14 cellular contexts compared by ENCODE assay signal in the genomic region with DNA sequence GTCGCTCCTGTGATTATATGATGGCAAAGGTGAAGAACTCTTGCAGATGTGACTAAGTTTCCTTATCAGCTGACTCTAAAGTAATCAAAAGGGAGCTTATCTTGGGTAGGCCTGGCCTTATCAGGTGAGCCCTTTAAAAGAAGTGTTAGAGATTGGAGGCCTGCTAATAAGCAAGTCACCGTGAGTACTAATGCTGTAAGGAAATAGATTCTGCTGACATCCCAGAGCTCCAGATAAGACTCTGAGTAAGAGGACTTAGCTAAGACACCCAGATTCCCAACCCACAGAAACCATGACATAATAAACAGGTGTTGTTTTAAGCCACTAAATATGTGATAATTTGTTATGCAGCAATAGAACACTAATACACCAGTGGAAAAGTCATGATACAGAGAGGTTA.
"Had no signal": no experiment of that assay in that cellular context is flagged by ENCODE, and none has a peak within 500 bp of the region (broad histone marks: within the 10 kb centered on the region; RNA-seq: fewer than 3 reads in every experiment).

No MANE protein-coding gene starts in this region.

- H3K36me3 ChIP-seq: left lung, pancreas, right lobe of liver, spleen, tibial nerve had no signal

- H3K4me1 ChIP-seq: pancreas had no signal

- DNase-seq: activated CD4-positive, alpha-beta T cell treated with anti-CD3 and anti-CD28 coated beads for 36 hours; activated CD4-positive, alpha-beta T cell treated with anti-CD3 and anti-CD28 coated beads, Interleukin-2, amount 50 U/mL, for 48 hours; activated gamma-delta T cell; effector memory CD4-positive, alpha-beta T cell; left lung; mucosa of descending colon; naive thymus-derived CD8-positive, alpha-beta T cell; pancreas; right lobe of liver; spleen; stimulated activated CD4-positive, alpha-beta T cell treated with anti-CD3 and anti-CD28 coated beads, Interleukin-4, amount 100 ng/mL, for 4 hours; stimulated activated naive CD4-positive, alpha-beta T cell treated with Interleukin-2 at 50 U/mL for 16 hours; substantia nigra had no signal

- H3K9me3 ChIP-seq: left lung, mucosa of descending colon, pancreas, right lobe of liver, spleen, tibial nerve had no signal

- H3K27me3 ChIP-seq: left lung, pancreas, right lobe of liver, spleen, tibial nerve had no signal

- ATAC-seq: activated CD4-positive, alpha-beta T cell treated with anti-CD3 and anti-CD28 coated beads for 36 hours; left lung; mucosa of descending colon; naive thymus-derived CD8-positive, alpha-beta T cell; right lobe of liver had no signal

- H3K27ac ChIP-seq: left lung, pancreas, right lobe of liver, spleen, tibial nerve had no signal

- H3K4me3 ChIP-seq: left lung, mucosa of descending colon, pancreas, right lobe of liver, spleen, tibial nerve had no signal
